17 cellular contexts compared by ENCODE assay signal in genomic region chr3:169052465-169053302, GRCh38.
"Had no signal": no experiment of that assay in that cellular context is flagged by ENCODE, and none has a peak within 500 bp of the region (broad histone marks: within the 10 kb centered on the region; RNA-seq: fewer than 3 reads in every experiment).

No MANE protein-coding gene starts in this region.

- ATAC-seq: left ventricle myocardium superior, natural killer cell, T-cell had no signal

- H3K9me3 ChIP-seq: neutrophil, upper lobe of left lung had no signal

- H3K27ac ChIP-seq: cardiac muscle cell, neutrophil, upper lobe of left lung had no signal

- H3K4me3 ChIP-seq: cardiac muscle cell, upper lobe of left lung had no signal

- H3K36me3 ChIP-seq: cardiac muscle cell, neutrophil, upper lobe of left lung had no signal

- H3K27me3 ChIP-seq: cardiac muscle cell, neutrophil, upper lobe of left lung had no signal

- DNase-seq: activated CD4-positive, alpha-beta T cell treated with anti-CD3 and anti-CD28 coated beads for 1 hour; activated CD4-positive, alpha-beta T cell treated with anti-CD3 and anti-CD28 coated beads, Interleukin-2, amount 50 U/mL, for 48 hours; activated naive CD4-positive, alpha-beta T cell treated with anti-CD3 and anti-CD28 coated beads, Interleukin-2, amount 10 ng/mL, durations not matched to agents 7 days and 5 days; activated T-cell treated with anti-CD3 and anti-CD28 coated beads, Interleukin-2, amount 50 U/mL, for 24 hours; islet precursor cell; left ventricle myocardium superior; mesenchymal stem cell; natural killer cell; stimulated activated CD4-positive, alpha-beta T cell treated with anti-CD3 and anti-CD28 coated beads, Interleukin-15, amount 100 ng/mL, for 24 hours; stimulated activated CD4-positive, alpha-beta T cell treated with anti-CD3 and anti-CD28 coated beads, Interleukin-4, amount 100 ng/mL, for 1 hour; stimulated activated naive CD4-positive, alpha-beta T cell treated with Interleukin-2 at 50 U/mL for 16 hours; substantia nigra; T-cell; T-helper 9 cell; upper lobe of left lung had no signal

- H3K4me1 ChIP-seq: upper lobe of left lung had no signal
